17 cellular contexts compared by ENCODE assay signal in genomic region chr11:21628641-21629040, GRCh38.
"Had no signal": no experiment of that assay in that cellular context is flagged by ENCODE, and none has a peak within 500 bp of the region (broad histone marks: within the 10 kb centered on the region; RNA-seq: fewer than 3 reads in every experiment).

No MANE protein-coding gene starts in this region.

- DNase-seq: KBM-7, MG63, NCI-H1092, NCI-H1436, NCI-H1694 treated with DMSO at 0.1 percent for 48 hours, NCI-H1930, NCI-H2081, NCI-H2107, NCI-H2227 treated with DMSO at 0.1 percent for 48 hours, NCI-H524, NCI-H526 treated with DMSO at 0.1 percent for 48 hours, NCI-H774, OCI-M1, PC-9, Peyer's patch, SHP77 treated with DMSO at 0.1 percent for 48 hours had no signal

- ATAC-seq: Right ventricle myocardium inferior had no signal
